Comparison of ENCODE assay signal across 8 cellular contexts in genomic region chr9:118522093-118523028, GRCh38.
DNase-seq lines count a peak whose midpoint lies in the region; ATAC-seq and TF ChIP-seq lines count a peak whose summit lies in the region.

No MANE protein-coding gene starts in this region.

- no peak for TF ChIP-seq POLR2A in stomach (IDR thresholded peaks at IDR 0.05)

- H3K4me3 ChIP-seq in mammary epithelial cell (replicated peaks in 1 of 3; ENCODE audit: insufficient read depth in 1 of 3, low read depth in 2 of 3, low read length in 3 of 3) (no peak overlapping the region), liver (ENCODE audit: low read depth in 1 of 3, low read length in 3 of 3) (no peak overlapping the region), stomach (no peak overlapping the region)

- no peaks in the 10 kb centered on the region for H3K36me3 ChIP-seq in mammary epithelial cell (ENCODE audit: insufficient read depth, low read length)
- H3K36me3 ChIP-seq in liver (ENCODE audit: control insufficient read depth in 4 of 4, insufficient read depth in 3 of 4, low read depth in 1 of 4, low read length in 3 of 4), result no peaks in the 10 kb centered on the region
- no peaks in the 10 kb centered on the region for H3K36me3 ChIP-seq in stomach

- H2AFZ ChIP-seq in mammary epithelial cell (ENCODE audit: low read depth, low read length), result no peak overlapping the region

- no peak overlapping the region for H3K4me2 ChIP-seq in mammary epithelial cell (ENCODE audit: insufficient read depth, low read depth, low read length)

- peaks cover 3% of the 10 kb centered on the region for H3K27me3 ChIP-seq in mammary epithelial cell (ENCODE audit: insufficient read depth, low read length)
- H3K27me3 ChIP-seq in liver (ENCODE audit: control insufficient read depth in 4 of 4, insufficient read depth in 4 of 4, low read length in 3 of 4), result no peaks in the 10 kb centered on the region
- no peaks in the 10 kb centered on the region for H3K27me3 ChIP-seq in stomach

- dilution Hi-C loops in mammary epithelial cell (cut with HindIII; ENCODE audit: low sequenced_read_pairs), result no loop called here

- peak; percentile 94 for ATAC-seq in GM19372 (IDR thresholded peaks at IDR 0.05; ENCODE audit: low read depth, unreplicated experiment)
- peak; percentile 94 for ATAC-seq in HG03175 (IDR thresholded peaks at IDR 0.05; ENCODE audit: unreplicated experiment)

- TF ChIP-seq EP300 in stomach (IDR thresholded peaks at IDR 0.05), result no peak

- CTCF ChIA-PET in mammary epithelial cell (lab: Charles Lee; ENCODE audit: low non-redundant PET), result interaction anchor here (0.6 kb wide), 2 partner anchors 300 to 489 kb away, joined by 3 to 5 read pairs; no protein-coding TSS in a partner anchor

- BruUV-seq in mammary epithelial cell (replicated peaks; lab: Mats Ljungman, UMichigan), result no TSS peak

- in situ Hi-C loops in mammary epithelial cell (cut with MboI; ENCODE audit: low sequenced_read_pairs in 2 of 2), result loop anchor here in 1 of 2 donors (10.0 kb wide), 1 partner anchor 842 kb away; the partner anchor contains the start of gene BRINP1

- TF ChIP-seq RAD21 in liver (IDR thresholded peaks at IDR 0.05), result peak; percentile 72 to 78

- H3K27ac ChIP-seq in mammary epithelial cell (ENCODE audit: insufficient read depth, low read depth, low read length) (no peak overlapping the region), liver (ENCODE audit: low read depth in 1 of 2, low read length in 2 of 2) (no peak overlapping the region), stomach (no peak overlapping the region)

- 65% methylated on average over 9 of the region's 9 CpGs for WGBS in mammary epithelial cell (ENCODE audit: low coverage, missing lambda C conversion rate)
- 49% methylated on average over 9 of the region's 9 CpGs for WGBS in liver
- 38 to 46% (median 45%) methylated on average over 9 of the region's 9 CpGs for WGBS in stomach, 5 donors

- DNase-seq in NCI-H446 (lab: John Stamatoyannopoulos, UW) (peak; percentile 11 to 55), NCI-H446 treated with DMSO at 0.1 percent for 48 hours (lab: John Stamatoyannopoulos, UW) (no peak), NCI-H748 (lab: John Stamatoyannopoulos, UW; ENCODE audit: unreplicated experiment) (peak; percentile 89), mammary epithelial cell (peak; percentile 45), stomach (no peak)

- intact Hi-C loops in mammary epithelial cell (cut with micrococcal nuclease), result loop anchor here (1.0 to 10.0 kb wide), 10 partner anchors 55 to 880 kb away; no protein-coding TSS in a partner anchor
- intact Hi-C loops in stomach (cut with DNase I; ENCODE audit: low total_unique reads), result no loop called here

- H3K9me3 ChIP-seq in mammary epithelial cell (replicated peaks; ENCODE audit: insufficient read depth, low read length), result no peaks in the 10 kb centered on the region
- H3K9me3 ChIP-seq in liver (ENCODE audit: control insufficient read depth in 4 of 4, low read length in 3 of 4), result no peaks in the 10 kb centered on the region
- peaks cover 0 to 7% (median 0%) of the 10 kb centered on the region in 4 donors for H3K9me3 ChIP-seq in stomach

- H3K4me1 ChIP-seq in mammary epithelial cell (ENCODE audit: insufficient read depth, low read length) (no peaks in the 10 kb centered on the region), liver (ENCODE audit: control insufficient read depth in 4 of 4, insufficient read depth in 4 of 4, low read length in 3 of 4) (no peaks in the 10 kb centered on the region), stomach (no peaks in the 10 kb centered on the region)

- no peaks in the 10 kb centered on the region for H4K20me1 ChIP-seq in mammary epithelial cell (ENCODE audit: insufficient read depth, low read length)

- H3K9ac ChIP-seq in mammary epithelial cell (ENCODE audit: insufficient read depth, low read length) (no peak overlapping the region), liver (ENCODE audit: low read depth in 1 of 2, low read length in 2 of 2) (no peak overlapping the region)

- no peaks in the 10 kb centered on the region for H3K79me2 ChIP-seq in mammary epithelial cell (ENCODE audit: insufficient read depth, low read length)

- peak; percentile 67 to 80 for TF ChIP-seq CTCF in mammary epithelial cell (conservative IDR thresholded peaks at IDR 0.05 in 1 of 2, IDR thresholded peaks at IDR 0.05 in 1 of 2; ENCODE audit: extremely low read depth in 1 of 2, insufficient read depth in 1 of 2, low read depth in 1 of 2, low read length in 2 of 2)
- peak; percentile 44 for TF ChIP-seq CTCF in liver (IDR thresholded peaks at IDR 0.05; ENCODE audit: low read depth, low read length, missing input control)
- TF ChIP-seq CTCF in stomach (IDR thresholded peaks at IDR 0.05), result peak in 1 of 7 experiments; percentile 16

TF ChIP-seq in liver, 16 proteins besides CTCF, POLR2A, EP300 and RAD21:
- TF ChIP-seq HNF4A (conservative IDR thresholded peaks at IDR 0.05) (no peak), FOXA1 (IDR thresholded peaks at IDR 0.05) (no peak), JUND (IDR thresholded peaks at IDR 0.05) (no peak), GABPA (IDR thresholded peaks at IDR 0.05 in 1 of 2, conservative IDR thresholded peaks at IDR 0.05 in 1 of 2) (no peak), FOXA2 (IDR thresholded peaks at IDR 0.05) (no peak), NR2F2 (IDR thresholded peaks at IDR 0.05) (no peak), RXRA (IDR thresholded peaks at IDR 0.05) (no peak), SP1 (IDR thresholded peaks at IDR 0.05) (no peak), HNF4G (IDR thresholded peaks at IDR 0.05) (no peak), TAF1 (conservative IDR thresholded peaks at IDR 0.05) (no peak), YY1 (IDR thresholded peaks at IDR 0.05) (no peak)
- TF ChIP-seq, protein P1, sequence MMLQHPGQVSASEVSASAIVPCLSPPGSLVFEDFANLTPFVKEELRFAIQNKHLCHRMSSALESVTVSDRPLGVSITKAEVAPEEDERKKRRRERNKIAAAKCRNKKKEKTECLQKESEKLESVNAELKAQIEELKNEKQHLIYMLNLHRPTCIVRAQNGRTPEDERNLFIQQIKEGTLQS (IDR thresholded peaks at IDR 0.05), result no peak
- TF ChIP-seq, protein P2, sequence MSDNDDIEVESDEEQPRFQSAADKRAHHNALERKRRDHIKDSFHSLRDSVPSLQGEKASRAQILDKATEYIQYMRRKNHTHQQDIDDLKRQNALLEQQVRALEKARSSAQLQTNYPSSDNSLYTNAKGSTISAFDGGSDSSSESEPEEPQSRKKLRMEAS (IDR thresholded peaks at IDR 0.05), result no peak
- TF ChIP-seq, protein P3, sequence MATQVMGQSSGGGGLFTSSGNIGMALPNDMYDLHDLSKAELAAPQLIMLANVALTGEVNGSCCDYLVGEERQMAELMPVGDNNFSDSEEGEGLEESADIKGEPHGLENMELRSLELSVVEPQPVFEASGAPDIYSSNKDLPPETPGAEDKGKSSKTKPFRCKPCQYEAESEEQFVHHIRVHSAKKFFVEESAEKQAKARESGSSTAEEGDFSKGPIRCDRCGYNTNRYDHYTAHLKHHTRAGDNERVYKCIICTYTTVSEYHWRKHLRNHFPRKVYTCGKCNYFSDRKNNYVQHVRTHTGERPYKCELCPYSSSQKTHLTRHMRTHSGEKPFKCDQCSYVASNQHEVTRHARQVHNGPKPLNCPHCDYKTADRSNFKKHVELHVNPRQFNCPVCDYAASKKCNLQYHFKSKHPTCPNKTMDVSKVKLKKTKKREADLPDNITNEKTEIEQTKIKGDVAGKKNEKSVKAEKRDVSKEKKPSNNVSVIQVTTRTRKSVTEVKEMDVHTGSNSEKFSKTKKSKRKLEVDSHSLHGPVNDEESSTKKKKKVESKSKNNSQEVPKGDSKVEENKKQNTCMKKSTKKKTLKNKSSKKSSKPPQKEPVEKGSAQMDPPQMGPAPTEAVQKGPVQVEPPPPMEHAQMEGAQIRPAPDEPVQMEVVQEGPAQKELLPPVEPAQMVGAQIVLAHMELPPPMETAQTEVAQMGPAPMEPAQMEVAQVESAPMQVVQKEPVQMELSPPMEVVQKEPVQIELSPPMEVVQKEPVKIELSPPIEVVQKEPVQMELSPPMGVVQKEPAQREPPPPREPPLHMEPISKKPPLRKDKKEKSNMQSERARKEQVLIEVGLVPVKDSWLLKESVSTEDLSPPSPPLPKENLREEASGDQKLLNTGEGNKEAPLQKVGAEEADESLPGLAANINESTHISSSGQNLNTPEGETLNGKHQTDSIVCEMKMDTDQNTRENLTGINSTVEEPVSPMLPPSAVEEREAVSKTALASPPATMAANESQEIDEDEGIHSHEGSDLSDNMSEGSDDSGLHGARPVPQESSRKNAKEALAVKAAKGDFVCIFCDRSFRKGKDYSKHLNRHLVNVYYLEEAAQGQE (IDR thresholded peaks at IDR 0.05), result no peak

Comparison
In these comparisons a context has a peak if more than half of its experiments do, and no peak if none do; other contexts are left out.
1. DNase-seq: peak in NCI-H446 (2 of 2), NCI-H748 (single experiment) and mammary epithelial cell (single experiment); none in NCI-H446 treated with DMSO at 0.1 percent for 48 hours (single experiment) and stomach (single experiment).